Comparison of ENCODE assay signal across 20 cellular contexts in genomic region chr16:56807676-56808067, GRCh38. TPM values are rescaled to one million over a fixed set of nuclear protein-coding genes. Genes with fewer than 3 reads are reported as not detected.
"Had no signal": no experiment of that assay in that cellular context is flagged by ENCODE, and none has a peak within 500 bp of the region (broad histone marks: within the 10 kb centered on the region; RNA-seq: fewer than 3 reads in every experiment).

No MANE protein-coding gene starts in this region.

RNA-seq across cellular contexts. Expression of gene SLC12A3, which starts 57.3 kb away (rescaled TPM):
- total RNA-seq: colonic mucosa, endodermal cell, epithelial cell of proximal tubule, esophagus muscularis mucosa, fibroblast of lung, foreskin keratinocyte, gastroesophageal sphincter, hepatocyte, left cardiac atrium, left ventricle myocardium inferior, mammary epithelial cell, mesenteric fat pad, natural killer cell, occipital lobe, posterior vena cava, pulmonary artery endothelial cell, thoracic aorta, tibial nerve, upper lobe of right lung had no signal
- polyA plus RNA-seq: fibroblast of lung, foreskin keratinocyte, heart left ventricle, hepatocyte had no signal
